Comparison of ENCODE assay signal across 6 cellular contexts in genomic region chr5:94423411-94423810, GRCh38.
"Had no signal": no experiment of that assay in that cellular context is flagged by ENCODE, and none has a peak within 500 bp of the region (broad histone marks: within the 10 kb centered on the region; RNA-seq: fewer than 3 reads in every experiment).

No MANE protein-coding gene starts in this region.

- H3K27me3 ChIP-seq: ovary had no signal

- H3K27ac ChIP-seq: ovary had no signal

- H3K36me3 ChIP-seq: ovary had no signal

- ATAC-seq: left colon, sciatic nerve had no signal

- H3K4me3 ChIP-seq: ovary had no signal

- H3K9me3 ChIP-seq: ovary had no signal

- DNase-seq: activated CD4-positive, alpha-beta T cell treated with anti-CD3 and anti-CD28 coated beads, Interleukin-2, amount 50 U/mL, for 1 hour; activated naive CD8-positive, alpha-beta T cell treated with anti-CD3 and anti-CD28 coated beads, Interleukin-2, amount 10 ng/mL, durations not matched to agents 7 days and 5 days; left colon; ovary; T-helper 2 cell had no signal
